ENCODE assay signal across 21 cellular contexts in the genomic region with DNA sequence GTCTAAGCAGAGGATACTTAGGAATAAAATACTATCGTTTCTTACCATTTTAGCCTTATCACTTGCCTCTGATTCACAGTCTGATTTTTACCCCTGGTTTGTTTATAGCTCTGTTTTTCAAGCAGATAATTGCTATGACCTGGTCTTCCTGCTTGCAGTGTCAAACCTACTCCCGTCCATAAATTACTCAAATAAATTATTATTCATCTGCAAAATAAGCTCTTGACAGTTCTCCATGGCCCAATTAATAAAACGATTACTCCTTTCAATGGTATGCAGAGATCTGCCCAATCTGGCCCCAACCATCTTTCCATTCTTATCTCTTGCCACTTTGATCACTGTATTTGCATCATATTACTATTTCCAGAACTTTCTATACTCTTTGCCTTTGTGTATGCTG.
"Had no signal": no experiment of that assay in that cellular context is flagged by ENCODE, and none has a peak within 500 bp of the region (broad histone marks: within the 10 kb centered on the region; RNA-seq: fewer than 3 reads in every experiment).

No MANE protein-coding gene starts in this region.

- H3K27ac Mint-ChIP-seq: T-cell had no signal

- H3K4me3 ChIP-seq: MG63, SJCRH30 had no signal

- H3K4me1 Mint-ChIP-seq: T-cell had no signal

- H3K36me3 Mint-ChIP-seq: T-cell had no signal

- ATAC-seq: Right ventricle myocardium inferior, T-cell had no signal

- H3K27me3 Mint-ChIP-seq: T-cell had no signal

- H3K4me3 Mint-ChIP-seq: T-cell had no signal

- DNase-seq: KBM-7, MG63, NCI-H1092, NCI-H1105 treated with DMSO at 0.1 percent for 48 hours, NCI-H1417 treated with DMSO at 0.1 percent for 48 hours, NCI-H146, NCI-H1694 treated with DMSO at 0.1 percent for 48 hours, NCI-H1930, NCI-H2081, NCI-H2107, NCI-H2227 treated with DMSO at 0.1 percent for 48 hours, NCI-H446, NCI-H510A, NCI-H524 treated with DMSO at 0.1 percent for 48 hours, NCI-H69, NCI-H774, SHP77 treated with DMSO at 0.1 percent for 48 hours, SJCRH30, SW 1271, T-cell had no signal
